ENCODE assay signal across 8 cellular contexts in genomic region chr3:106333911-106334618, GRCh38.
DNase-seq lines count a peak whose midpoint lies in the region; ATAC-seq and TF ChIP-seq lines count a peak whose summit lies in the region.

No MANE protein-coding gene starts in this region.

- H3K36me3 Mint-ChIP-seq in Calu3 (ENCODE audit: insufficient read depth, unreplicated experiment) (peaks cover 4% of the 10 kb centered on the region), HFFc6 (ENCODE audit: low read depth) (no peaks in the 10 kb centered on the region), T-helper 17 cell (ENCODE audit: low read depth) (no peaks in the 10 kb centered on the region)

- TSS peak; percentile 48 for BruUV-seq in Calu3 (replicated peaks; lab: Mats Ljungman, UMichigan)

- H3K27me3 Mint-ChIP-seq in Calu3 (ENCODE audit: unreplicated experiment) (no peaks in the 10 kb centered on the region), HFFc6 (ENCODE audit: insufficient read depth) (peaks cover 2% of the 10 kb centered on the region; the same call in 1 of the 2 replicates), T-helper 17 cell (no peaks in the 10 kb centered on the region)

- intact Hi-C loops in Calu3 (cut with micrococcal nuclease; ENCODE audit: unreplicated experiment): loop anchor here (2.0 to 10.0 kb wide), 6 partner anchors 275 to 731 kb away; partner anchors contain the start of gene CBLB

- H3K4me1 Mint-ChIP-seq in Calu3 (ENCODE audit: low read depth, unreplicated experiment) (peaks cover 43% of the 10 kb centered on the region), HFFc6 (ENCODE audit: low read depth) (peaks cover 40% of the 10 kb centered on the region), T-helper 17 cell (peaks cover 31% of the 10 kb centered on the region)

- H3K4me3 Mint-ChIP-seq in Calu3 (ENCODE audit: low read depth, unreplicated experiment): peak overlapping the region; percentile 60
- no peak overlapping the region for H3K4me3 Mint-ChIP-seq in HFFc6
- no peak overlapping the region for H3K4me3 Mint-ChIP-seq in T-helper 17 cell

- CTCF ChIA-PET in Calu3 (lab: Charles Lee): interaction anchor here (0.6 to 0.7 kb wide), 4 partner anchors 10 to 297 kb away, joined by 3 to 4 read pairs (median 3); no protein-coding TSS in a partner anchor

- ATAC-seq in T-helper 17 cell (peak; percentile 59), GM19455 (IDR thresholded peaks at IDR 0.05; ENCODE audit: unreplicated experiment) (no peak)

- H3K27ac Mint-ChIP-seq in Calu3 (ENCODE audit: unreplicated experiment) (peak overlapping the region; percentile 95), HFFc6 (no peak overlapping the region), T-helper 17 cell (peak overlapping the region; percentile 75)

- TF ChIP-seq CTCF in Calu3 (IDR thresholded peaks at IDR 0.05; ENCODE audit: unreplicated experiment): no peak
- no peak for TF ChIP-seq CTCF in HFFc6 (IDR thresholded peaks at IDR 0.05)

- DNase-seq in Calu3 (peak; percentile 51), HFFc6 (peak; percentile 47), T-helper 17 cell (no peak), glomerular visceral epithelial cell (ENCODE audit: extremely low spot score) (peak; percentile 55), RPMI8226 (no peak), cerebellar nuclear complex (lab: John Stamatoyannopoulos, UW) (no peak), DMS79 (lab: John Stamatoyannopoulos, UW) (no peak)

- no peaks in the 10 kb centered on the region for H3K9me3 Mint-ChIP-seq in Calu3 (ENCODE audit: low read depth, unreplicated experiment)
- H3K9me3 Mint-ChIP-seq in HFFc6: no peaks in the 10 kb centered on the region

- no peaks in the 10 kb centered on the region for H3K9me3 ChIP-seq in T-helper 17 cell (ENCODE audit: control insufficient read depth, low read length, poor library complexity, severe bottlenecking)

Comparison
In these comparisons a context has a peak if more than half of its experiments do, and no peak if none do; other contexts are left out.
1. DNase-seq: peak in Calu3 (single experiment), HFFc6 (single experiment) and glomerular visceral epithelial cell (single experiment); none in T-helper 17 cell (0 of 3), RPMI8226 (single experiment), cerebellar nuclear complex (0 of 2) and DMS79 (single experiment).